ENCODE assay signal across 1 cellular context in genomic region chr4:121632686-121633085, GRCh38.
TF ChIP-seq lines count a peak whose summit lies in the region.

No MANE protein-coding gene starts in this region.

TF ChIP-seq in H1, 55 proteins besides CTCF, POLR2A, EP300 and RAD21 (continued from another document):
- TF ChIP-seq JUND (IDR thresholded peaks at IDR 0.05; ENCODE audit: low read length): no peak
- TF ChIP-seq KDM4A (IDR thresholded peaks at IDR 0.05; ENCODE audit: low read depth, low read length, severe bottlenecking): no peak
- no peak for TF ChIP-seq KDM1A (IDR thresholded peaks at IDR 0.05; ENCODE audit: borderline replicate concordance, low read length)
- TF ChIP-seq BCL11A (IDR thresholded peaks at IDR 0.05; ENCODE audit: low read depth in 2 of 2, low read length in 2 of 2): no peak
- no peak for TF ChIP-seq NRF1 (IDR thresholded peaks at IDR 0.05; ENCODE audit: low read depth, low read length)
